ENCODE assay signal across 10 cellular contexts in the genomic region with DNA sequence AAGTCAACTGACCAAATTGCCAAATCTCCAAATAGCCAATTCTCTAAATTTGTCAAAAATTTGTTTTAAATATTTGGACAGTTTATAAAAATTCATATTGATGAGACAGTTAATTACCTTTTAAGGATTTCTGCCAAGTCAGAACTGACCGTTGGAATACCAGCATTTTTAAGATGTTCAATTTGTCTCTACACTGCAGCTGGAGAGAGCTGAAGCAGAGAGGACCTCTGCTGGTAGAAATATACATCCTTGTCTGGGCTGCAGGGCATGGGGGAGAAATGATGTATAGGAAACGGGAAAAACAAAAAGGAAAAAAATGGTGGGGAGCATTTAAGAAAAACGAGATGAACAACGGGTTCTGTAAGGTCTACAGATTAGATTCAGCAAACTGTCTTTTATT. TPM values are rescaled to one million over a fixed set of nuclear protein-coding genes. Genes with fewer than 3 reads are reported as not detected.
DNase-seq lines count a peak whose midpoint lies in the region; FAIRE-seq and TF ChIP-seq lines count a peak whose summit lies in the region.
"Had no signal": no experiment of that assay in that cellular context is flagged by ENCODE, and none has a peak within 500 bp of the region (broad histone marks: within the 10 kb centered on the region; RNA-seq: fewer than 3 reads in every experiment).

No MANE protein-coding gene starts in this region.

- H3K4me1 Mint-ChIP-seq in nephron = peaks cover 26% of the 10 kb centered on the region

- H3K4me3 ChIP-seq in MM.1S (ENCODE audit: low read length) = no peak overlapping the region
- H3K4me3 ChIP-seq in bronchial epithelial cell (ENCODE audit: low read depth, low read length) = no peak overlapping the region
- no peak overlapping the region for H3K4me3 ChIP-seq in small intestine (ENCODE audit: low read depth in 1 of 2, low read length in 2 of 2)

- H3K4me2 ChIP-seq in MM.1S (ENCODE audit: low read depth, low read length) = no peak overlapping the region

- H3K4me1 ChIP-seq in MM.1S (ENCODE audit: low read length) (no peaks in the 10 kb centered on the region), small intestine (ENCODE audit: control insufficient read depth in 2 of 2, insufficient read depth in 1 of 2, low read depth in 1 of 2, low read length in 1 of 2) (no peaks in the 10 kb centered on the region)

- TF ChIP-seq CTCF in MM.1S (IDR thresholded peaks at IDR 0.05; ENCODE audit: low read length) (peak; percentile 42), bronchial epithelial cell (IDR thresholded peaks at IDR 0.05; ENCODE audit: insufficient read depth, low read length, severe bottlenecking) (peak; percentile 21), nephron (IDR thresholded peaks at IDR 0.05; ENCODE audit: unreplicated experiment in 3 of 3) (peak; percentile 40 to 57 (median 50))

- no peaks in the 10 kb centered on the region for H3K36me3 ChIP-seq in MM.1S (replicated peaks; ENCODE audit: insufficient read depth, low read length)
- no peaks in the 10 kb centered on the region for H3K36me3 ChIP-seq in bronchial epithelial cell (ENCODE audit: control insufficient read depth, insufficient read depth, low read length)
- no peaks in the 10 kb centered on the region for H3K36me3 ChIP-seq in small intestine (ENCODE audit: control insufficient read depth in 2 of 2, insufficient read depth in 2 of 2, low read length in 2 of 2)

- no peaks in the 10 kb centered on the region for H3K79me2 ChIP-seq in MM.1S (ENCODE audit: low read length)

- H3K27me3 ChIP-seq in MM.1S (replicated peaks; ENCODE audit: insufficient read depth, low read length) (no peaks in the 10 kb centered on the region), bronchial epithelial cell (ENCODE audit: control insufficient read depth, insufficient read depth, low read length) (no peaks in the 10 kb centered on the region), small intestine (ENCODE audit: control insufficient read depth in 2 of 2, insufficient read depth in 2 of 2, low read length in 2 of 2) (no peaks in the 10 kb centered on the region)

- H3K9me3 Mint-ChIP-seq in nephron = no peaks in the 10 kb centered on the region

- H4K20me1 ChIP-seq in MM.1S (ENCODE audit: insufficient read depth, low read length) = no peaks in the 10 kb centered on the region

- H3K27ac ChIP-seq in MM.1S (ENCODE audit: low read length) (no peak overlapping the region), small intestine (ENCODE audit: low read depth in 1 of 2, low read length in 1 of 2) (no peak overlapping the region)

- H2AFZ ChIP-seq in MM.1S (ENCODE audit: low read length) = no peak overlapping the region

- FAIRE-seq in bronchial epithelial cell (lab: Jason Lieb, UNC) (no peak), small intestine (lab: Jason Lieb, UNC) (no peak)

- no peaks in the 10 kb centered on the region for H3K36me3 Mint-ChIP-seq in nephron (ENCODE audit: low read depth)

- no peaks in the 10 kb centered on the region for H3K9me2 ChIP-seq in MM.1S (replicated peaks; ENCODE audit: insufficient read depth, low read length)

- H3F3A ChIP-seq in MM.1S (ENCODE audit: insufficient read depth, low read length) = no peaks in the 10 kb centered on the region

- peaks cover 19% of the 10 kb centered on the region for H3K27me3 Mint-ChIP-seq in nephron (ENCODE audit: low read depth)

- H3K27ac Mint-ChIP-seq in nephron = no peak overlapping the region

- H3K9ac ChIP-seq in MM.1S (ENCODE audit: low read length) = no peak overlapping the region

- H3K4me3 Mint-ChIP-seq in nephron = no peak overlapping the region

- no peaks in the 10 kb centered on the region for H3K9me3 ChIP-seq in MM.1S (replicated peaks; ENCODE audit: insufficient read depth, low read length)
- H3K9me3 ChIP-seq in small intestine (ENCODE audit: control insufficient read depth, low read depth) = no peaks in the 10 kb centered on the region

- WGBS in small intestine, 3 donors = 22 to 38% (median 31%) methylated on average over 4 of the region's 4 CpGs

- DNase-seq in GM03348 (ENCODE audit: low spot score) = peak; percentile 31
- no peak for DNase-seq in MM.1S
- no peak for DNase-seq in bronchial epithelial cell (ENCODE audit: low read depth)
- no peak for DNase-seq in SKM-1 (lab: John Stamatoyannopoulos, UW; ENCODE audit: unreplicated experiment)
- DNase-seq in cerebellar nuclear complex (lab: John Stamatoyannopoulos, UW) = no peak
- DNase-seq in T-helper 1 cell = no peak
- DNase-seq in small intestine = no peak
- DNase-seq: activated effector memory CD4-positive, alpha-beta T cell treated with Interleukin-2 at 50 U/mL for 16 hours; Karpas-422 had no signal

RNA-seq across cellular contexts. Expression of a gene that starts 16.8 kb away (rescaled TPM):
- 2.9 TPM in 2 replicates for total RNA-seq in bronchial epithelial cell
- 1 to 10 TPM; 2.3 to 6.0 (median 3.0) TPM for polyA plus RNA-seq in small intestine

RNA-seq across cellular contexts. Expression of a gene that starts 22.6 kb away (rescaled TPM):
- total RNA-seq in bronchial epithelial cell = 4.5 and 6.3 TPM in 2 replicates
- 1 to 10 TPM in 1 of 3 donors, under 1 TPM in 2; 0.22 to 3.4 (median 0.27) TPM for polyA plus RNA-seq in small intestine
